In genomic region chr1:108747128-108747827, GRCh38 we compare ENCODE assay signal across 1 cellular context.
TF ChIP-seq lines count a peak whose summit lies in the region.

No MANE protein-coding gene starts in this region.

TF ChIP-seq in HEK293, 187 proteins besides CTCF, POLR2A, EP300 and RAD21 (continued from another document):
- TF ChIP-seq HOXA7 (CRISPR knock-in tag; IDR thresholded peaks at IDR 0.05; ENCODE audit: borderline replicate concordance) (no peak), ZNF140 (tag by site-specific recombination; IDR thresholded peaks at IDR 0.05) (no peak), HIC1 (tag by site-specific recombination; IDR thresholded peaks at IDR 0.05) (no peak), ZNF473 (tag by site-specific recombination; IDR thresholded peaks at IDR 0.05) (no peak)
